Comparison of ENCODE assay signal across 24 cellular contexts in genomic region chr5:38364825-38365224, GRCh38.
"Had no signal": no experiment of that assay in that cellular context is flagged by ENCODE, and none has a peak within 500 bp of the region (broad histone marks: within the 10 kb centered on the region; RNA-seq: fewer than 3 reads in every experiment).

No MANE protein-coding gene starts in this region.

- DNase-seq: stimulated activated CD4-positive, alpha-beta T cell treated with anti-CD3 and anti-CD28 coated beads, Interleukin-2, amount 100 ng/mL, for 48 hours; stimulated activated CD4-positive, alpha-beta T cell treated with anti-CD3 and anti-CD28 coated beads, Interleukin-4, amount 100 ng/mL, for 1 hour; stimulated activated CD4-positive, alpha-beta T cell treated with anti-CD3 and anti-CD28 coated beads, Interleukin-4, amount 100 ng/mL, for 24 hours; stimulated activated CD4-positive, alpha-beta T cell treated with anti-CD3 and anti-CD28 coated beads, Interleukin-4, amount 100 ng/mL, for 4 hours; stimulated activated CD8-positive, alpha-beta memory T cell treated with anti-CD3 and anti-CD28 coated beads, Interleukin-4, amount 100 ng/mL, for 48 hours; stimulated activated naive B cell treated with anti-CD40 and anti-IgM and Interleukin-4, amounts not matched to agents 10 μg/mL and 1 μg/mL and 100 μg/mL, for 72 hours; stimulated activated naive CD4-positive, alpha-beta T cell; stimulated activated naive CD4-positive, alpha-beta T cell treated with Interleukin-2 at 50 U/mL for 16 hours; stimulated activated naive CD8-positive, alpha-beta T cell treated with anti-CD3 and anti-CD28 coated beads, Interleukin-15, amount 100 ng/mL, for 72 hours; stimulated activated naive CD8-positive, alpha-beta T cell treated with anti-CD3 and anti-CD28 coated beads, Interleukin-15, Interleukin-2, amounts not matched to agents 100 U/mL and 50 U/mL, for 24 hours; stomach; substantia nigra; testis; thyroid gland; tibial artery; transverse colon; trophoblast cell; upper lobe of left lung; upper lobe of right lung; uterus had no signal

- H3K4me3 ChIP-seq: stomach, suprapubic skin, testis, thoracic aorta, thyroid gland, tibial artery, tibial nerve, transverse colon, upper lobe of left lung, upper lobe of right lung, uterus, vagina had no signal

- H3K27me3 ChIP-seq: stomach, suprapubic skin, testis, thyroid gland, tibial artery, tibial nerve, transverse colon, upper lobe of left lung, upper lobe of right lung, uterus, vagina had no signal

- H3K4me1 ChIP-seq: stomach, suprapubic skin, testis, thyroid gland, tibial artery, tibial nerve, upper lobe of left lung, upper lobe of right lung, uterus had no signal

- H3K27ac ChIP-seq: stomach, suprapubic skin, testis, thoracic aorta, thyroid gland, tibial artery, tibial nerve, transverse colon, upper lobe of left lung, upper lobe of right lung, uterus, vagina had no signal

- H3K9me3 ChIP-seq: stomach, suprapubic skin, testis, thoracic aorta, thyroid gland, tibial artery, tibial nerve, transverse colon, upper lobe of left lung, upper lobe of right lung, uterus, vagina had no signal

- H3K36me3 ChIP-seq: stomach, suprapubic skin, thoracic aorta, thyroid gland, tibial artery, tibial nerve, transverse colon, upper lobe of left lung, upper lobe of right lung, uterus, vagina had no signal
